14 cellular contexts compared by ENCODE assay signal in the genomic region with DNA sequence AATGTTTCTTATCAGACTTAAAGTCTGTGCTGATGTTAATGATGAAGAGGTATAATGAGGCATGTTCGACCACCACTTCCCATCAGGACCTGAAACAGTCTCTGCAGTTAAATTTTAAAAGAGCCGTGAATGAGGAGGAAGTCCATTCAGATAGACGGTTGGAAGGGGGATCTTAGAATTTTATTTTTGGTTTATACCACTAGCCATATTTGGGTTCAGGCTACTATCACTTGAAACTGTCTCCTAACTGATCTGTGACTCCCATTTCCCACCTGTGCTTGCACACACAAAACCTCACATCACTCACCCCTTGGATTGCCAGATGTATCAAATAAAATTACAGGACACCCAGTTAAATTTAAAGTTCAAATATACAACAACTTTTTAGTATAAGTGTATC. TPM values are rescaled to one million over a fixed set of nuclear protein-coding genes. Genes with fewer than 3 reads are reported as not detected.
DNase-seq lines count a peak whose midpoint lies in the region; ATAC-seq, FAIRE-seq and TF ChIP-seq lines count a peak whose summit lies in the region.
"Had no signal": no experiment of that assay in that cellular context is flagged by ENCODE, and none has a peak within 500 bp of the region (broad histone marks: within the 10 kb centered on the region; RNA-seq: fewer than 3 reads in every experiment).

No MANE protein-coding gene starts in this region.

- no peaks in the 10 kb centered on the region for H3K27me3 ChIP-seq in GM12878 (replicated peaks in 1 of 2; ENCODE audit: control insufficient read depth in 2 of 2, insufficient read depth in 2 of 2, low read length in 1 of 2)
- H3K27me3 ChIP-seq: BLaER1 treated with 17β-estradiol and CSF1 and Interleukin-3, amounts not matched to agents 10 nM and 100 nM had no signal

- in situ Hi-C loops in GM12878 (cut with MboI): no loop called here

- WGBS in GM12878 (ENCODE audit: insufficient coverage, insufficient replicate concordance, low lambda C conversion rate, missing lambda C conversion rate): 74% methylated on average over 3 of the region's 3 CpGs

- ATAC-seq in GM19372 (IDR thresholded peaks at IDR 0.05; ENCODE audit: low read depth, unreplicated experiment) (peak; percentile 56), GM21619 (IDR thresholded peaks at IDR 0.05; ENCODE audit: unreplicated experiment) (peak; percentile 62), GM12878 (peak; percentile 44), HG03280 (IDR thresholded peaks at IDR 0.05; ENCODE audit: unreplicated experiment) (no peak)

- RAD21 ChIA-PET in GM12878 (lab: Charles Lee; ENCODE audit: unreplicated experiment): no interaction called here

- TF ChIP-seq POLR2A in GM12878 (IDR thresholded peaks at IDR 0.05; ENCODE audit: low read depth, low read length): no peak

- no peaks in the 10 kb centered on the region for H3K36me3 ChIP-seq in GM12878 (ENCODE audit: control insufficient read depth in 2 of 2, insufficient read depth in 2 of 2, low read length in 1 of 2)
- H3K36me3 ChIP-seq: HAP-1 had no signal

- POLR2A ChIA-PET in GM12878 (lab: Charles Lee): interaction anchor here (0.6 to 0.7 kb wide), 2 partner anchors 24 to 98 kb away, joined by 4 to 9 read pairs; no protein-coding TSS in a partner anchor

- peak in 1 of 2 experiments; percentile 50; a peak in 1 of 4 replicates for TF ChIP-seq EP300 in GM12878 (IDR thresholded peaks at IDR 0.05; ENCODE audit: borderline replicate concordance in 1 of 2, control insufficient read depth in 1 of 2, low read depth in 2 of 2, low read length in 2 of 2)

- H3K79me2 ChIP-seq in GM12878 (ENCODE audit: control insufficient read depth, insufficient read depth, low read length): no peaks in the 10 kb centered on the region

- no TSS peak for BruUV-seq in GM12878 (replicated peaks; lab: Mats Ljungman, UMichigan)

- no peak overlapping the region for H3K27ac ChIP-seq in GM12878 (ENCODE audit: control insufficient read depth, insufficient read depth)
- H3K27ac ChIP-seq: BLaER1 treated with 17β-estradiol and CSF1 and Interleukin-3, amounts not matched to agents 10 nM and 100 nM had no signal

- H3K4me3 ChIP-seq in GM12878: no peak overlapping the region
- H3K4me3 ChIP-seq: BLaER1 treated with 17β-estradiol and CSF1 and Interleukin-3, amounts not matched to agents 10 nM and 100 nM; HAP-1 had no signal

- DNase-seq in GM12878 (ENCODE audit: low read depth, low spot score) (no peak), AG08396 (ENCODE audit: low spot score) (no peak), 8988T (no peak)
- DNase-seq: AML-193; CD4-positive, CD25-positive, alpha-beta regulatory T cell; DMS53; GF-D8; KG1 had no signal

- no peak for TF ChIP-seq CTCF in GM12878 (IDR thresholded peaks at IDR 0.05 in 2 of 3, conservative IDR thresholded peaks at IDR 0.05 in 1 of 3; ENCODE audit: control insufficient read depth in 2 of 3, extremely low read depth in 1 of 3, insufficient read depth in 1 of 3, low read depth in 3 of 3, low read length in 3 of 3)

- H3K9me3 ChIP-seq in GM12878 (replicated peaks; ENCODE audit: control insufficient read depth, insufficient read depth, low read length): no peaks in the 10 kb centered on the region
- H3K9me3 ChIP-seq: BLaER1 treated with 17β-estradiol and CSF1 and Interleukin-3, amounts not matched to agents 10 nM and 100 nM; HAP-1 had no signal

- H2AFZ ChIP-seq in GM12878 (ENCODE audit: control insufficient read depth, low read depth, low read length): no peak overlapping the region

- SMC1A ChIA-PET in GM12878 (lab: Charles Lee; ENCODE audit: uncharacterized antibody, unreplicated experiment): interaction anchor here (0.9 kb wide), 1 partner anchor 71 kb away, joined by 5 read pairs; no protein-coding TSS in a partner anchor

- H3K4me1 ChIP-seq in GM12878 (ENCODE audit: control insufficient read depth, insufficient read depth, low read length): peaks cover 2% of the 10 kb centered on the region; the same call in 1 of the 2 replicates
- H3K4me1 ChIP-seq: HAP-1 had no signal

- CTCF ChIA-PET in GM12878 (lab: Yijun Ruan, JAX): no interaction called here

- no peak for TF ChIP-seq RAD21 in GM12878 (IDR thresholded peaks at IDR 0.05; ENCODE audit: insufficient read depth, low read depth, low read length)

- no peak for FAIRE-seq in GM12878 (lab: Jason Lieb, UNC)
- FAIRE-seq: H1 had no signal

- H3K9ac ChIP-seq in GM12878 (ENCODE audit: control insufficient read depth, insufficient read depth, low read length): no peak overlapping the region
- H3K9ac ChIP-seq: BLaER1 treated with 17β-estradiol and CSF1 and Interleukin-3, amounts not matched to agents 10 nM and 100 nM had no signal

- no peak overlapping the region for H3K4me2 ChIP-seq in GM12878 (ENCODE audit: control insufficient read depth, insufficient read depth)
- H3K4me2 ChIP-seq: BLaER1 treated with 17β-estradiol and CSF1 and Interleukin-3, amounts not matched to agents 10 nM and 100 nM had no signal

- intact Hi-C loops in GM12878 (cut with micrococcal nuclease; ENCODE audit: unreplicated experiment): loop anchor here (2.0 kb wide), 1 partner anchor 18 kb away; no protein-coding TSS in a partner anchor

- no peaks in the 10 kb centered on the region for H4K20me1 ChIP-seq in GM12878 (ENCODE audit: control insufficient read depth, insufficient read depth)
- H4K20me1 ChIP-seq: BLaER1 treated with 17β-estradiol and CSF1 and Interleukin-3, amounts not matched to agents 10 nM and 100 nM had no signal

TF ChIP-seq in GM12878, 131 proteins besides CTCF, POLR2A, EP300 and RAD21:
- TF ChIP-seq MTA2 (IDR thresholded peaks at IDR 0.05; ENCODE audit: low read depth) (0 out of 2 replicates have a peak, but pooled peaks have one; percentile 17), PRDM15 (CRISPR knock-in tag; IDR thresholded peaks at IDR 0.05) (no peak), MYB (IDR thresholded peaks at IDR 0.05; ENCODE audit: borderline replicate concordance, low read depth, low read length) (peak; percentile 73; the same call in 1 of the 2 replicates)

RNA-seq across cellular contexts. Expression of gene ANKRD13C, which starts 9.9 kb away (rescaled TPM):
- total RNA-seq in GM12878 (2013; cell fraction: nucleolus; rRNA removed): 46.0 and 49.7 TPM in 2 replicates
- total RNA-seq in GM12878 (2014; rRNA removed): 15.6 and 20.0 TPM in 2 replicates
- total RNA-seq in GM12878 (2014; rRNA removed; fragmentation: Illumina TruSeq; extraction: Trizol): 20.4 and 21.2 TPM in 2 replicates
- 14.3 and 15.3 TPM in 2 replicates for total RNA-seq in GM12878 (2021)
- polyA plus RNA-seq in GM12878 (2011; ENCODE audit: low read depth): 3.9 TPM
- 9.5 and 18.8 TPM in 2 replicates for polyA plus RNA-seq in GM12878 (2011; rRNA removed)
- polyA plus RNA-seq in GM12878 (2011; cell fraction: cytosol; rRNA removed): 4.4 and 6.6 TPM in 2 replicates
- polyA plus RNA-seq in GM12878 (2011; cell fraction: nucleus; rRNA removed): 8.5 and 11.8 TPM in 2 replicates
- polyA plus RNA-seq in GM12878 (2012): 7.5 and 8.4 TPM in 2 replicates
- polyA plus RNA-seq in GM12878 (2014; fragmentation: Illumina TruSeq; extraction: Trizol): 13.9 and 17.6 TPM in 2 replicates
- 1 to 10 TPM; 3.7 to 5.1 TPM for polyA plus RNA-seq in GM12878 (2014; fragmentation: Nextera tagmentation; extraction: Ambion mirVana)
- 8.7 and 9.7 TPM in 2 replicates for polyA plus RNA-seq in GM12878 (2014; rRNA removed)
- 10 to 100 TPM; 24.3 to 24.4 TPM for polyA plus RNA-seq in GM12878 (2016; fragmentation: Nextera tagmentation; extraction: Ambion mirVana)
- 9.9 and 13.0 TPM in 2 replicates for polyA minus RNA-seq in GM12878 (2011; rRNA and poly(A)+ RNA removed)
- 7.9 and 8.5 TPM in 2 replicates for polyA minus RNA-seq in GM12878 (2011; cell fraction: cytosol; rRNA and poly(A)+ RNA removed)
- 17.8 and 33.0 TPM in 2 replicates for polyA minus RNA-seq in GM12878 (2011; cell fraction: nucleus; rRNA and poly(A)+ RNA removed)

RNA-seq across cellular contexts. Expression of gene CTH, which starts 46.6 kb away (rescaled TPM):
- 3.9 and 4.5 TPM in 2 replicates for total RNA-seq in GM12878 (2013; cell fraction: nucleolus; rRNA removed)
- total RNA-seq in GM12878 (2014; rRNA removed) (6.3 and 6.6 TPM in 2 replicates), GM12878 (2014; rRNA removed; fragmentation: Illumina TruSeq; extraction: Trizol) (8.0 and 9.5 TPM in 2 replicates), GM12878 (2021) (7.2 and 8.8 TPM in 2 replicates)
- polyA plus RNA-seq in GM12878 (2011; ENCODE audit: low read depth): 11.0 TPM
- polyA plus RNA-seq in GM12878 (2011; rRNA removed) (17.5 and 26.1 TPM in 2 replicates), GM12878 (2014; fragmentation: Illumina TruSeq; extraction: Trizol) (11.0 and 12.9 TPM in 2 replicates), GM12878 (2014; fragmentation: Nextera tagmentation; extraction: Ambion mirVana) (10 to 100 TPM in 1 of 2 experiments, 1 to 10 TPM in 1; 9.8 to 12.5 TPM), GM12878 (2014; rRNA removed) (8.0 TPM in 2 replicates), GM12878 (2016; fragmentation: Nextera tagmentation; extraction: Ambion mirVana) (10 to 100 TPM; 12.5 to 13.5 TPM)
- polyA plus RNA-seq in GM12878 (2011; cell fraction: cytosol; rRNA removed): 13.6 and 19.0 TPM in 2 replicates
- 12.8 and 13.2 TPM in 2 replicates for polyA plus RNA-seq in GM12878 (2011; cell fraction: nucleus; rRNA removed)
- polyA plus RNA-seq in GM12878 (2012): 11.1 and 17.2 TPM in 2 replicates
- 13.6 and 20.5 TPM in 2 replicates for polyA minus RNA-seq in GM12878 (2011; rRNA and poly(A)+ RNA removed)
- 6.4 and 7.4 TPM in 2 replicates for polyA minus RNA-seq in GM12878 (2011; cell fraction: cytosol; rRNA and poly(A)+ RNA removed)
- polyA minus RNA-seq in GM12878 (2011; cell fraction: nucleus; rRNA and poly(A)+ RNA removed): 11.0 and 16.7 TPM in 2 replicates
